ENCODE assay signal across 8 cellular contexts in genomic region chr19:4830768-4831265, GRCh38. TPM values are rescaled to one million over a fixed set of nuclear protein-coding genes. Genes with fewer than 3 reads are reported as not detected.
DNase-seq lines count a peak whose midpoint lies in the region; ATAC-seq and TF ChIP-seq lines count a peak whose summit lies in the region.

No MANE protein-coding gene starts in this region.

- no peaks in the 10 kb centered on the region for H3K9me3 Mint-ChIP-seq in activated T-helper 2 cell treated with anti-CD3 and anti-CD28 coated beads, Interferon-gamma antibody, Interleukin-2, Interleukin-4, amounts not matched to agents 10 μg/mL and 5 μg/mL and 100 μg/mL, durations not matched to agents 14 hours and 24 hours and 36 hours
- no peaks in the 10 kb centered on the region for H3K9me3 Mint-ChIP-seq in stimulated activated naive B cell treated with anti-CD40 and anti-IgM and Interleukin-4, amounts not matched to agents 10 μg/mL and 1 μg/mL and 100 μg/mL, for 72 hours

- POLR2A ChIA-PET in HCT116 (lab: Charles Lee), result no interaction called here

- peaks cover 17% of the 10 kb centered on the region for H3K4me1 Mint-ChIP-seq in activated T-helper 2 cell treated with anti-CD3 and anti-CD28 coated beads, Interferon-gamma antibody, Interleukin-2, Interleukin-4, amounts not matched to agents 10 μg/mL and 5 μg/mL and 100 μg/mL, durations not matched to agents 14 hours and 24 hours and 36 hours (ENCODE audit: low read depth)
- peaks cover 24 to 40% of the 10 kb centered on the region in 2 donors for H3K4me1 Mint-ChIP-seq in stimulated activated naive B cell treated with anti-CD40 and anti-IgM and Interleukin-4, amounts not matched to agents 10 μg/mL and 1 μg/mL and 100 μg/mL, for 72 hours

- H3K79me2 ChIP-seq in HCT116 (ENCODE audit: insufficient read depth, low read length), result peaks cover 62% of the 10 kb centered on the region

- H3K27ac ChIP-seq in HCT116 (ENCODE audit: low read depth, low read length), result peak overlapping the region; percentile 80

- H3K27me3 ChIP-seq in HCT116 (ENCODE audit: insufficient read depth, low read length) (no peaks in the 10 kb centered on the region), iPS-15b (ENCODE audit: control insufficient read depth, insufficient read depth, low read length) (peaks cover 12% of the 10 kb centered on the region)

- no peaks in the 10 kb centered on the region for H4K20me1 ChIP-seq in HCT116 (ENCODE audit: insufficient read depth)

- peak overlapping the region; percentile 99 for H3K4me2 ChIP-seq in HCT116 (ENCODE audit: low read length)

- TF ChIP-seq RAD21 in HCT116 (IDR thresholded peaks at IDR 0.05; ENCODE audit: low read depth), result no peak

- RAD21 ChIA-PET in HCT116 (lab: Charles Lee; ENCODE audit: low non-redundant PET in 1 of 2, low total read pairs in 2 of 2, uncharacterized antibody in 2 of 2, unreplicated experiment in 2 of 2), result interaction anchor here in 1 of 2 experiments (0.7 kb wide), 1 partner anchor 8 kb away, joined by 6 read pairs; no protein-coding TSS in a partner anchor

- TF ChIP-seq CTCF in HCT116 (IDR thresholded peaks at IDR 0.05 in 2 of 3, conservative IDR thresholded peaks at IDR 0.05 in 1 of 3; ENCODE audit: borderline replicate concordance in 1 of 3, insufficient read depth in 1 of 3, low read depth in 2 of 3, low read length in 2 of 3), result no peak

- peak; percentile 37; the same call in 1 of the 2 replicates for ATAC-seq in HCT116
- no peak for ATAC-seq in stimulated activated naive B cell treated with anti-CD40 and anti-IgM and Interleukin-4, amounts not matched to agents 10 μg/mL and 1 μg/mL and 100 μg/mL, for 72 hours (replicated peaks)
- no peak for ATAC-seq in HG03159 (IDR thresholded peaks at IDR 0.05; ENCODE audit: unreplicated experiment)

- peak overlapping the region; percentile 96 for H3K4me3 Mint-ChIP-seq in activated T-helper 2 cell treated with anti-CD3 and anti-CD28 coated beads, Interferon-gamma antibody, Interleukin-2, Interleukin-4, amounts not matched to agents 10 μg/mL and 5 μg/mL and 100 μg/mL, durations not matched to agents 14 hours and 24 hours and 36 hours (ENCODE audit: low read depth)
- peak overlapping the region; percentile 89 to 95 for H3K4me3 Mint-ChIP-seq in stimulated activated naive B cell treated with anti-CD40 and anti-IgM and Interleukin-4, amounts not matched to agents 10 μg/mL and 1 μg/mL and 100 μg/mL, for 72 hours

- peaks cover 9 to 26% of the 10 kb centered on the region in 2 experiments; a peak in 3 of 4 replicates for H3K4me1 ChIP-seq in HCT116 (ENCODE audit: control insufficient read depth in 1 of 2, insufficient read depth in 2 of 2, low read length in 2 of 2)
- H3K4me1 ChIP-seq in iPS-15b (ENCODE audit: control insufficient read depth, insufficient read depth, low read length), result no peaks in the 10 kb centered on the region

- BruUV-seq in HCT116 (replicated peaks; lab: Mats Ljungman, UMichigan), result TSS peak; percentile 80

- H3K9me3 ChIP-seq in HCT116 (ENCODE audit: control insufficient read depth in 1 of 2, insufficient read depth in 1 of 2, low read depth in 1 of 2, low read length in 2 of 2) (no peaks in the 10 kb centered on the region), iPS-15b (ENCODE audit: control insufficient read depth, insufficient read depth, low read length) (no peaks in the 10 kb centered on the region)

- CTCF ChIA-PET in HCT116 (lab: Charles Lee), result no interaction called here

- H3K36me3 ChIP-seq in HCT116 (ENCODE audit: control insufficient read depth in 1 of 2, insufficient read depth in 2 of 2, low read length in 2 of 2), result no peaks in the 10 kb centered on the region; a peak in 1 of 4 replicates
- no peaks in the 10 kb centered on the region for H3K36me3 ChIP-seq in iPS-15b (ENCODE audit: control insufficient read depth, insufficient read depth, low read length)

- no peaks in the 10 kb centered on the region for H3K9me2 ChIP-seq in HCT116 (ENCODE audit: insufficient read depth)

- H2AFZ ChIP-seq in HCT116 (ENCODE audit: low read depth, low read length, poor library complexity, severe bottlenecking), result no peak overlapping the region

- H3K27me3 Mint-ChIP-seq in activated T-helper 2 cell treated with anti-CD3 and anti-CD28 coated beads, Interferon-gamma antibody, Interleukin-2, Interleukin-4, amounts not matched to agents 10 μg/mL and 5 μg/mL and 100 μg/mL, durations not matched to agents 14 hours and 24 hours and 36 hours (ENCODE audit: low read depth), result no peaks in the 10 kb centered on the region
- H3K27me3 Mint-ChIP-seq in stimulated activated naive B cell treated with anti-CD40 and anti-IgM and Interleukin-4, amounts not matched to agents 10 μg/mL and 1 μg/mL and 100 μg/mL, for 72 hours, result no peaks in the 10 kb centered on the region

- TF ChIP-seq POLR2A in HCT116 (IDR thresholded peaks at IDR 0.05; ENCODE audit: borderline replicate concordance, extremely low read depth, insufficient read depth, insufficient read length), result no peak

- intact Hi-C loops in HCT116 (cut with micrococcal nuclease), result no loop called here
- intact Hi-C loops in activated T-helper 2 cell treated with anti-CD3 and anti-CD28 coated beads, Interferon-gamma antibody, Interleukin-2, Interleukin-4, amounts not matched to agents 10 μg/mL and 5 μg/mL and 100 μg/mL, durations not matched to agents 14 hours and 24 hours and 36 hours (cut with micrococcal nuclease), result no loop called here

- H3K4me3 ChIP-seq in HCT116 (replicated peaks in 1 of 2; ENCODE audit: low read depth in 1 of 2, low read length in 2 of 2), result peak overlapping the region; percentile 93 to 94
- H3K4me3 ChIP-seq in iPS-15b (ENCODE audit: low read depth, low read length), result peak overlapping the region; percentile 65

- H3K27ac Mint-ChIP-seq in activated T-helper 2 cell treated with anti-CD3 and anti-CD28 coated beads, Interferon-gamma antibody, Interleukin-2, Interleukin-4, amounts not matched to agents 10 μg/mL and 5 μg/mL and 100 μg/mL, durations not matched to agents 14 hours and 24 hours and 36 hours, result peak overlapping the region; percentile 90
- peak overlapping the region; percentile 98 for H3K27ac Mint-ChIP-seq in stimulated activated naive B cell treated with anti-CD40 and anti-IgM and Interleukin-4, amounts not matched to agents 10 μg/mL and 1 μg/mL and 100 μg/mL, for 72 hours

- H3K36me3 Mint-ChIP-seq in activated T-helper 2 cell treated with anti-CD3 and anti-CD28 coated beads, Interferon-gamma antibody, Interleukin-2, Interleukin-4, amounts not matched to agents 10 μg/mL and 5 μg/mL and 100 μg/mL, durations not matched to agents 14 hours and 24 hours and 36 hours (ENCODE audit: low read depth), result peaks cover 23% of the 10 kb centered on the region
- H3K36me3 Mint-ChIP-seq in stimulated activated naive B cell treated with anti-CD40 and anti-IgM and Interleukin-4, amounts not matched to agents 10 μg/mL and 1 μg/mL and 100 μg/mL, for 72 hours, result peaks cover 15 to 27% of the 10 kb centered on the region in 2 donors

- DNase-seq in HCT116 (ENCODE audit: low read depth, low spot score) (no peak), NCI-H526 (lab: John Stamatoyannopoulos, UW) (no peak), hippocampal formation (lab: John Stamatoyannopoulos, UW) (no peak), middle frontal gyrus (ENCODE audit: extremely low spot score, low spot score) (no peak)
- DNase-seq in activated T-helper 2 cell treated with anti-CD3 and anti-CD28 coated beads, Interferon-gamma antibody, Interleukin-2, Interleukin-4, amounts not matched to agents 10 μg/mL and 5 μg/mL and 100 μg/mL, durations not matched to agents 14 hours and 24 hours and 36 hours (ENCODE audit: low spot score), result no peak
- no peak for DNase-seq in stimulated activated naive B cell treated with anti-CD40 and anti-IgM and Interleukin-4, amounts not matched to agents 10 μg/mL and 1 μg/mL and 100 μg/mL, for 72 hours

- peak overlapping the region; percentile 96 for H3K9ac ChIP-seq in HCT116 (ENCODE audit: low read length)
- H3K9ac ChIP-seq in iPS-15b (ENCODE audit: low read depth, low read length), result no peak overlapping the region

TF ChIP-seq in HCT116, 20 proteins besides CTCF, POLR2A, EP300 and RAD21 (continues in another document):
- TF ChIP-seq REST (IDR thresholded peaks at IDR 0.05; ENCODE audit: low read depth) (no peak), FOSL1 (IDR thresholded peaks at IDR 0.05; ENCODE audit: low read depth) (no peak)

RNA-seq across cellular contexts. Expression of gene TICAM1, which starts 0.7 kb away (rescaled TPM):
- 28.7 TPM for total RNA-seq in HCT116 (2021; ENCODE audit: unreplicated experiment)
- 30.0 and 33.1 TPM in 2 replicates for polyA plus RNA-seq in HCT116 (2012)
- total RNA-seq in activated T-helper 2 cell treated with anti-CD3 and anti-CD28 coated beads, Interferon-gamma antibody, Interleukin-2, Interleukin-4, amounts not matched to agents 10 μg/mL and 5 μg/mL and 100 μg/mL, durations not matched to agents 14 hours and 24 hours and 36 hours, result 28.1 and 30.4 TPM in 2 replicates

RNA-seq across cellular contexts. Expression of gene PLIN3, which starts 36.6 kb away (rescaled TPM):
- total RNA-seq in HCT116 (2021; ENCODE audit: unreplicated experiment), result 207 TPM
- 219 and 273 TPM in 2 replicates for polyA plus RNA-seq in HCT116 (2012)
- total RNA-seq in activated T-helper 2 cell treated with anti-CD3 and anti-CD28 coated beads, Interferon-gamma antibody, Interleukin-2, Interleukin-4, amounts not matched to agents 10 μg/mL and 5 μg/mL and 100 μg/mL, durations not matched to agents 14 hours and 24 hours and 36 hours, result 55.3 and 61.8 TPM in 2 replicates

RNA-seq across cellular contexts. Expression of gene FEM1A, which starts 39.3 kb away (rescaled TPM):
- 17.7 TPM for total RNA-seq in HCT116 (2021; ENCODE audit: unreplicated experiment)
- 2.2 and 3.1 TPM in 2 replicates for polyA plus RNA-seq in HCT116 (2012)
- total RNA-seq in activated T-helper 2 cell treated with anti-CD3 and anti-CD28 coated beads, Interferon-gamma antibody, Interleukin-2, Interleukin-4, amounts not matched to agents 10 μg/mL and 5 μg/mL and 100 μg/mL, durations not matched to agents 14 hours and 24 hours and 36 hours, result 18.1 and 18.6 TPM in 2 replicates
